In genomic region chr6:98921038-98921437, GRCh38 we compare ENCODE assay signal across 15 cellular contexts. TPM values are rescaled to one million over a fixed set of nuclear protein-coding genes. Genes with fewer than 3 reads are reported as not detected.
A peak's percentile ranks its signal among the peaks of the same experiment; 100 is the strongest.
DNase-seq lines count a peak whose midpoint lies in the region; ATAC-seq and TF ChIP-seq lines count a peak whose summit lies in the region.
"Had no signal": no experiment of that assay in that cellular context is flagged by ENCODE, and none has a peak within 500 bp of the region (broad histone marks: within the 10 kb centered on the region; RNA-seq: fewer than 3 reads in every experiment).

No MANE protein-coding gene starts in this region.

- H3K4me3 ChIP-seq in SK-N-MC (no peak overlapping the region), foreskin fibroblast (ENCODE audit: low read depth in 1 of 2, low read length in 2 of 2) (no peak overlapping the region), HAP-1 (no peak overlapping the region), mucosa of descending colon (no peak overlapping the region)
- H3K4me3 ChIP-seq: esophagus muscularis mucosa, tibial artery had no signal

- no peak overlapping the region for H3K9ac ChIP-seq in SK-N-MC (ENCODE audit: insufficient read length)
- H3K9ac ChIP-seq: KMS-11 had no signal

- H3K9me3 ChIP-seq in SK-N-MC (ENCODE audit: low read depth, low read length) (no peaks in the 10 kb centered on the region), HAP-1 (no peaks in the 10 kb centered on the region), mucosa of descending colon (no peaks in the 10 kb centered on the region)
- H3K9me3 ChIP-seq: esophagus muscularis mucosa, neutrophil, tibial artery had no signal

- intact Hi-C loops in mucosa of descending colon (cut with DNase I, micrococcal nuclease): no loop called here

- H3K4me1 ChIP-seq in HAP-1: peaks cover 9% of the 10 kb centered on the region
- no peaks in the 10 kb centered on the region for H3K4me1 ChIP-seq in mucosa of descending colon (ENCODE audit: low read depth)
- H3K4me1 ChIP-seq: esophagus muscularis mucosa had no signal

- TF ChIP-seq POLR2A in GM18505 (IDR thresholded peaks at IDR 0.05; ENCODE audit: borderline replicate concordance, extremely low read depth, insufficient read depth, insufficient read length): no peak

- H3K27ac ChIP-seq in SK-N-MC: peak overlapping the region; percentile 52
- H3K27ac ChIP-seq: esophagus muscularis mucosa, KMS-11, neutrophil, tibial artery had no signal

- TF ChIP-seq CTCF in GM20000 (IDR thresholded peaks at IDR 0.05; ENCODE audit: extremely low read depth, missing control alignments) (no peak), foreskin fibroblast (IDR thresholded peaks at IDR 0.05; ENCODE audit: low read depth, low read length) (no peak), mucosa of descending colon (IDR thresholded peaks at IDR 0.05) (no peak)

- in situ Hi-C loops in HAP-1 (cut with MboI; ENCODE audit: low sequenced_read_pairs): no loop called here

- no peaks in the 10 kb centered on the region for H3K27me3 ChIP-seq in HAP-1 (ENCODE audit: low read depth)
- H3K27me3 ChIP-seq: esophagus muscularis mucosa, neutrophil, tibial artery had no signal

- ATAC-seq in GM18505 (IDR thresholded peaks at IDR 0.05; ENCODE audit: unreplicated experiment) (peak; percentile 86), HG03025 (IDR thresholded peaks at IDR 0.05; ENCODE audit: low FRiP score, unreplicated experiment) (peak; percentile 77), mucosa of descending colon (no peak)
- ATAC-seq: CD8-positive, alpha-beta T cell had no signal

- H3K36me3 ChIP-seq in SK-N-MC (ENCODE audit: insufficient read depth, low read length): peaks cover 24% of the 10 kb centered on the region
- no peaks in the 10 kb centered on the region for H3K36me3 ChIP-seq in HAP-1 (replicated peaks)
- no peaks in the 10 kb centered on the region for H3K36me3 ChIP-seq in mucosa of descending colon (ENCODE audit: low read depth)

- DNase-seq in GM20000 (ENCODE audit: low spot score): peak; percentile 12
- no peak for DNase-seq in SK-N-MC (ENCODE audit: low read depth, low spot score)
- DNase-seq in foreskin fibroblast: no peak
- no peak for DNase-seq in HAP-1 (ENCODE audit: low spot score in 2 of 2)
- DNase-seq in mucosa of descending colon: no peak
- DNase-seq in GM19238 (ENCODE audit: insufficient read length, low spot score): no peak
- DNase-seq: CD8-positive, alpha-beta T cell; NCI-H524 treated with DMSO at 0.1 percent for 48 hours; stimulated activated CD4-positive, alpha-beta T cell treated with anti-CD3 and anti-CD28 coated beads, Interleukin-2, amount 100 ng/mL, for 24 hours; tibial artery had no signal

RNA-seq across cellular contexts. Expression of gene FBXL4, which starts 26.7 kb away (rescaled TPM):
- 10 to 100 TPM; 13.2 to 23.8 (median 22.5) TPM for total RNA-seq in mucosa of descending colon
